ENCODE assay signal across 24 cellular contexts in genomic region chr5:35133186-35133585, GRCh38.
"Had no signal": no experiment of that assay in that cellular context is flagged by ENCODE, and none has a peak within 500 bp of the region (broad histone marks: within the 10 kb centered on the region; RNA-seq: fewer than 3 reads in every experiment).

No MANE protein-coding gene starts in this region.

- H3K9me3 ChIP-seq: esophagus muscularis mucosa, mucosa of descending colon, stomach, thyroid gland had no signal

- H3K4me2 ChIP-seq: neural progenitor cell had no signal

- DNase-seq: effector memory CD4-positive, alpha-beta T cell; hypothalamus; mesenchymal stem cell; mucosa of descending colon; naive B cell; stimulated activated CD4-positive, alpha-beta T cell treated with anti-CD3 and anti-CD28 coated beads, Interleukin-2, amount 100 ng/mL, for 24 hours; stimulated activated CD4-positive, alpha-beta T cell treated with anti-CD3 and anti-CD28 coated beads, Interleukin-4, amount 100 ng/mL, for 24 hours; stimulated activated naive CD4-positive, alpha-beta T cell treated with Interleukin-2 at 50 U/mL for 16 hours; stomach; thyroid gland had no signal

- ATAC-seq: left lobe of liver; mucosa of descending colon; sciatic nerve; stimulated activated effector memory CD8-positive, alpha-beta T cell treated with anti-CD3 and anti-CD28 coated beads, Interleukin-12 subunit alpha, Interleukin-12 subunit beta, amount 100 ng/mL, for 72 hours had no signal

- H3K4me1 Mint-ChIP-seq: mesothelial cell of epicardium, naive B cell, nephron had no signal

- H3K27me3 Mint-ChIP-seq: progenitor cell of endocrine pancreas, type B pancreatic cell had no signal

- H2AFZ ChIP-seq: neural progenitor cell, parathyroid adenoma had no signal

- H3K4me3 Mint-ChIP-seq: mesothelial cell of epicardium; naive B cell; nephron; neural progenitor cell; stimulated activated effector memory CD8-positive, alpha-beta T cell treated with anti-CD3 and anti-CD28 coated beads, Interleukin-12 subunit alpha, Interleukin-12 subunit beta, amount 100 ng/mL, for 72 hours; type B pancreatic cell had no signal

- H3K27ac ChIP-seq: esophagus muscularis mucosa, neural progenitor cell, parathyroid adenoma, stomach, thyroid gland had no signal

- FAIRE-seq: colon, endothelial cell of umbilical vein, frontal cortex, keratinocyte had no signal

- H3K36me3 Mint-ChIP-seq: mesothelial cell of epicardium; naive B cell; neural progenitor cell; stimulated activated effector memory CD8-positive, alpha-beta T cell treated with anti-CD3 and anti-CD28 coated beads, Interleukin-12 subunit alpha, Interleukin-12 subunit beta, amount 100 ng/mL, for 72 hours; type B pancreatic cell had no signal

- H3K27me3 ChIP-seq: esophagus muscularis mucosa, neural progenitor cell, stomach, thyroid gland had no signal

- H3K27ac Mint-ChIP-seq: mesothelial cell of epicardium; naive B cell; neural progenitor cell; progenitor cell of endocrine pancreas; stimulated activated effector memory CD8-positive, alpha-beta T cell treated with anti-CD3 and anti-CD28 coated beads, Interleukin-12 subunit alpha, Interleukin-12 subunit beta, amount 100 ng/mL, for 72 hours; type B pancreatic cell had no signal

- H3K4me1 ChIP-seq: esophagus muscularis mucosa, neural progenitor cell, thyroid gland had no signal

- H3K9me3 Mint-ChIP-seq: mesothelial cell of epicardium; naive B cell; neural progenitor cell; stimulated activated effector memory CD8-positive, alpha-beta T cell treated with anti-CD3 and anti-CD28 coated beads, Interleukin-12 subunit alpha, Interleukin-12 subunit beta, amount 100 ng/mL, for 72 hours had no signal

- H3K4me3 ChIP-seq: esophagus muscularis mucosa, mucosa of descending colon, neural progenitor cell, stomach, thyroid gland had no signal

- H3K9ac ChIP-seq: neural progenitor cell, parathyroid adenoma had no signal

- H3K36me3 ChIP-seq: esophagus muscularis mucosa, neural progenitor cell, stomach, thyroid gland had no signal
